In genomic region chr1:234611153-234611798, GRCh38 we compare ENCODE assay signal across 7 cellular contexts. TPM values are rescaled to one million over a fixed set of nuclear protein-coding genes. Genes with fewer than 3 reads are reported as not detected.
DNase-seq lines count a peak whose midpoint lies in the region; ATAC-seq and TF ChIP-seq lines count a peak whose summit lies in the region.

No MANE protein-coding gene starts in this region.

- H3K4me3 ChIP-seq in GM12875 (ENCODE audit: low read depth, low read length) (peak overlapping the region; percentile 88), HCT116 (replicated peaks in 1 of 2; ENCODE audit: low read depth in 1 of 2, low read length in 2 of 2) (peak overlapping the region; percentile 27 to 64), MM.1S (ENCODE audit: low read length) (peak overlapping the region; percentile 78)

- H3K27me3 Mint-ChIP-seq in MCF 10A (ENCODE audit: insufficient read depth, unreplicated experiment) (no peaks in the 10 kb centered on the region), immature natural killer cell (ENCODE audit: low read depth in 3 of 3) (peaks cover 24 to 40% (median 32%) of the 10 kb centered on the region in 3 donors)

- H3K79me2 ChIP-seq in HCT116 (ENCODE audit: insufficient read depth, low read length) (peaks cover 26% of the 10 kb centered on the region), MM.1S (ENCODE audit: low read length) (peaks cover 29% of the 10 kb centered on the region)

- no peaks in the 10 kb centered on the region for H3K9me2 ChIP-seq in HCT116 (ENCODE audit: insufficient read depth)
- no peaks in the 10 kb centered on the region for H3K9me2 ChIP-seq in MM.1S (replicated peaks; ENCODE audit: insufficient read depth, low read length)

- DNase-seq in HCT116 (ENCODE audit: low read depth, low spot score), result peak; percentile 77
- DNase-seq in MM.1S, result peak; percentile 94
- no peak for DNase-seq in RWPE1 (ENCODE audit: low spot score)
- DNase-seq in MCF 10A (ENCODE audit: unreplicated experiment), result peak; percentile 96
- peak; percentile 78 to 82 (median 81) for DNase-seq in immature natural killer cell
- peak in 1 of 2 donors; percentile 88 for DNase-seq in stimulated activated effector memory CD8-positive, alpha-beta T cell treated with anti-CD3 and anti-CD28 coated beads, Interleukin-12 subunit alpha, Interleukin-12 subunit beta, amount 100 ng/mL, for 72 hours (ENCODE audit: low spot score in 2 of 2)

- TF ChIP-seq CTCF in GM12875 (IDR thresholded peaks at IDR 0.05; ENCODE audit: borderline replicate concordance, insufficient read depth, low read depth, low read length), result no peak
- no peak for TF ChIP-seq CTCF in HCT116 (IDR thresholded peaks at IDR 0.05 in 2 of 3, conservative IDR thresholded peaks at IDR 0.05 in 1 of 3; ENCODE audit: borderline replicate concordance in 1 of 3, insufficient read depth in 1 of 3, low read depth in 2 of 3, low read length in 2 of 3)
- TF ChIP-seq CTCF in MM.1S (IDR thresholded peaks at IDR 0.05; ENCODE audit: low read length), result peak; percentile 14
- no peak for TF ChIP-seq CTCF in RWPE1 (conservative IDR thresholded peaks at IDR 0.05; ENCODE audit: low read depth)
- no peak for TF ChIP-seq CTCF in MCF 10A (IDR thresholded peaks at IDR 0.05; ENCODE audit: unreplicated experiment)

- H3K27me3 ChIP-seq in HCT116 (ENCODE audit: insufficient read depth, low read length), result no peaks in the 10 kb centered on the region
- no peaks in the 10 kb centered on the region for H3K27me3 ChIP-seq in MM.1S (replicated peaks; ENCODE audit: insufficient read depth, low read length)

- H3K9me3 ChIP-seq in HCT116 (ENCODE audit: control insufficient read depth in 1 of 2, insufficient read depth in 1 of 2, low read depth in 1 of 2, low read length in 2 of 2), result no peaks in the 10 kb centered on the region
- no peaks in the 10 kb centered on the region for H3K9me3 ChIP-seq in MM.1S (replicated peaks; ENCODE audit: insufficient read depth, low read length)

- H3K36me3 Mint-ChIP-seq in MCF 10A (ENCODE audit: insufficient read depth, unreplicated experiment), result peaks cover 36% of the 10 kb centered on the region
- H3K36me3 Mint-ChIP-seq in immature natural killer cell, result peaks cover 0 to 18% (median 12%) of the 10 kb centered on the region in 3 donors
- peaks cover 50% of the 10 kb centered on the region for H3K36me3 Mint-ChIP-seq in stimulated activated effector memory CD8-positive, alpha-beta T cell treated with anti-CD3 and anti-CD28 coated beads, Interleukin-12 subunit alpha, Interleukin-12 subunit beta, amount 100 ng/mL, for 72 hours

- no peak overlapping the region for H2AFZ ChIP-seq in HCT116 (ENCODE audit: low read depth, low read length, poor library complexity, severe bottlenecking)
- 0 out of 2 replicates have a peak overlapping the region, but pooled peaks have one; percentile 9 for H2AFZ ChIP-seq in MM.1S (ENCODE audit: low read length)

- peak overlapping the region; percentile 98 for H3K4me2 ChIP-seq in HCT116 (ENCODE audit: low read length)
- peak overlapping the region; percentile 88 for H3K4me2 ChIP-seq in MM.1S (ENCODE audit: low read depth, low read length)

- TF ChIP-seq POLR2A in HCT116 (IDR thresholded peaks at IDR 0.05; ENCODE audit: borderline replicate concordance, extremely low read depth, insufficient read depth, insufficient read length), result peak; percentile 72

- no TSS peak for BruUV-seq in HCT116 (replicated peaks; lab: Mats Ljungman, UMichigan)
- no TSS peak for BruUV-seq in MCF 10A (replicated peaks; lab: Mats Ljungman, UMichigan)

- H3K36me3 ChIP-seq in HCT116 (ENCODE audit: control insufficient read depth in 1 of 2, insufficient read depth in 2 of 2, low read length in 2 of 2) (peaks cover 0 to 10% of the 10 kb centered on the region in 2 experiments; a peak in 1 of 4 replicates), MM.1S (replicated peaks; ENCODE audit: insufficient read depth, low read length) (peaks cover 9% of the 10 kb centered on the region)

- H3K27ac ChIP-seq in HCT116 (ENCODE audit: low read depth, low read length), result peak overlapping the region; percentile 89
- H3K27ac ChIP-seq in MM.1S (ENCODE audit: low read length), result peak overlapping the region; percentile 98
- peak overlapping the region; percentile 98 for H3K27ac ChIP-seq in RWPE1

- H3K27ac Mint-ChIP-seq in MCF 10A (ENCODE audit: low read depth, unreplicated experiment) (peak overlapping the region; percentile 95), immature natural killer cell (peak overlapping the region; percentile 98 to 100 (median 98))
- peak overlapping the region; percentile 99 for H3K27ac Mint-ChIP-seq in stimulated activated effector memory CD8-positive, alpha-beta T cell treated with anti-CD3 and anti-CD28 coated beads, Interleukin-12 subunit alpha, Interleukin-12 subunit beta, amount 100 ng/mL, for 72 hours

- H4K20me1 ChIP-seq in HCT116 (ENCODE audit: insufficient read depth) (no peaks in the 10 kb centered on the region), MM.1S (ENCODE audit: insufficient read depth, low read length) (0 out of 2 replicates have a peak, but pooled peaks cover 4% of the 10 kb centered on the region)

- H3F3A ChIP-seq in MM.1S (ENCODE audit: insufficient read depth, low read length), result peaks cover 56% of the 10 kb centered on the region

- H3K9ac ChIP-seq in HCT116 (ENCODE audit: low read length) (peak overlapping the region; percentile 93), MM.1S (ENCODE audit: low read length) (peak overlapping the region; percentile 99)

- peaks cover 40 to 64% of the 10 kb centered on the region in 2 experiments for H3K4me1 ChIP-seq in HCT116 (ENCODE audit: control insufficient read depth in 1 of 2, insufficient read depth in 2 of 2, low read length in 2 of 2)
- H3K4me1 ChIP-seq in MM.1S (ENCODE audit: low read length), result peaks cover 35% of the 10 kb centered on the region

- intact Hi-C loops in HCT116 (cut with micrococcal nuclease), result loop anchor here (1.0 to 5.0 kb wide), 3 partner anchors 113 to 371 kb away; no protein-coding TSS in a partner anchor
- intact Hi-C loops in MCF 10A (cut with micrococcal nuclease), result loop anchor here (1.0 to 10.0 kb wide), 4 partner anchors 371 to 894 kb away; partner anchors contain the start of gene B3GALNT2

- no peaks in the 10 kb centered on the region for H3K9me3 Mint-ChIP-seq in MCF 10A (ENCODE audit: unreplicated experiment)
- H3K9me3 Mint-ChIP-seq in immature natural killer cell, result no peaks in the 10 kb centered on the region
- no peaks in the 10 kb centered on the region for H3K9me3 Mint-ChIP-seq in stimulated activated effector memory CD8-positive, alpha-beta T cell treated with anti-CD3 and anti-CD28 coated beads, Interleukin-12 subunit alpha, Interleukin-12 subunit beta, amount 100 ng/mL, for 72 hours

- H3K4me3 Mint-ChIP-seq in MCF 10A (ENCODE audit: unreplicated experiment) (peak overlapping the region; percentile 95), immature natural killer cell (peak overlapping the region; percentile 89 to 98 (median 98))
- peak overlapping the region; percentile 95 for H3K4me3 Mint-ChIP-seq in stimulated activated effector memory CD8-positive, alpha-beta T cell treated with anti-CD3 and anti-CD28 coated beads, Interleukin-12 subunit alpha, Interleukin-12 subunit beta, amount 100 ng/mL, for 72 hours

- RAD21 ChIA-PET in HCT116 (lab: Charles Lee; ENCODE audit: low non-redundant PET in 1 of 2, low total read pairs in 2 of 2, uncharacterized antibody in 2 of 2, unreplicated experiment in 2 of 2), result interaction anchor here (0.7 to 1.9 kb wide), 3 partner anchors 113 to 468 kb away, joined by 3 to 5 read pairs (median 3); no protein-coding TSS in a partner anchor

- POLR2A ChIA-PET in HCT116 (lab: Charles Lee), result interaction anchor here (0.8 to 4.2 kb wide), 12 partner anchors 7 to 473 kb away, joined by 3 to 46 read pairs (median 6); no protein-coding TSS in a partner anchor
- POLR2A ChIA-PET in RWPE1 (lab: Yijun Ruan, JAX; ENCODE audit: low non-redundant PET), result interaction anchor here (0.5 to 3.0 kb wide), 7 partner anchors 33 to 470 kb away, joined by 3 to 24 read pairs (median 4); no protein-coding TSS in a partner anchor
- POLR2A ChIA-PET in MCF 10A (lab: Yijun Ruan, JAX), result interaction anchor here (0.6 to 20.9 kb wide), 68 partner anchors 10 to 893 kb away, joined by 3 to 904 read pairs (median 6); partner anchors contain the start of genes B3GALNT2, RBM34 and TARBP1

- no peak for TF ChIP-seq RAD21 in HCT116 (IDR thresholded peaks at IDR 0.05; ENCODE audit: low read depth)

- ATAC-seq in HCT116, result peak; percentile 58
- peak; percentile 71 for ATAC-seq in stimulated activated effector memory CD8-positive, alpha-beta T cell treated with anti-CD3 and anti-CD28 coated beads, Interleukin-12 subunit alpha, Interleukin-12 subunit beta, amount 100 ng/mL, for 72 hours

- H3K4me1 Mint-ChIP-seq in MCF 10A (ENCODE audit: insufficient read depth, unreplicated experiment), result peaks cover 46% of the 10 kb centered on the region
- peaks cover 49 to 54% of the 10 kb centered on the region in 2 donors for H3K4me1 Mint-ChIP-seq in immature natural killer cell
- H3K4me1 Mint-ChIP-seq in stimulated activated effector memory CD8-positive, alpha-beta T cell treated with anti-CD3 and anti-CD28 coated beads, Interleukin-12 subunit alpha, Interleukin-12 subunit beta, amount 100 ng/mL, for 72 hours, result peaks cover 47% of the 10 kb centered on the region

- CTCF ChIA-PET in HCT116 (lab: Charles Lee) (interaction anchor here (0.8 to 1.8 kb wide), 2 partner anchors 112 to 473 kb away, joined by 4 to 6 read pairs; no protein-coding TSS in a partner anchor), RWPE1 (lab: Yijun Ruan, JAX) (interaction anchor here (0.6 to 1.0 kb wide), 4 partner anchors 35 to 473 kb away, joined by 3 to 5 read pairs (median 3); no protein-coding TSS in a partner anchor), MCF 10A (lab: Yijun Ruan, JAX) (interaction anchor here (0.6 to 6.2 kb wide), 35 partner anchors 10 to 886 kb away, joined by 3 to 76 read pairs (median 5); no protein-coding TSS in a partner anchor)

TF ChIP-seq in HCT116, 20 proteins besides CTCF, POLR2A, EP300 and RAD21:
- peak; percentile 41 for TF ChIP-seq ZFX (IDR thresholded peaks at IDR 0.05)
- peak; percentile 67 for TF ChIP-seq POLR2AphosphoS5 (IDR thresholded peaks at IDR 0.05; ENCODE audit: low read depth, low read length)
- no peak for TF ChIP-seq ZNF274 (IDR thresholded peaks at IDR 0.05; ENCODE audit: low read depth, low read length)

RNA-seq across cellular contexts. Expression of gene IRF2BP2, which starts 1.3 kb away (rescaled TPM):
- total RNA-seq in HCT116 (2021; ENCODE audit: unreplicated experiment) (61.3 TPM), MCF 10A (2022) (149 and 217 TPM in 2 replicates)
- 105 and 134 TPM in 2 replicates for polyA plus RNA-seq in HCT116 (2012)
- polyA plus RNA-seq in immature natural killer cell, result 10 to 100 TPM; 19.1 to 28.2 (median 26.4) TPM
